ENCODE assay signal across 1 cellular context in genomic region chr17:28597606-28598383, GRCh38.
TF ChIP-seq lines count a peak whose summit lies in the region.

No MANE protein-coding gene starts in this region.

TF ChIP-seq in GM23338, 12 proteins besides CTCF, POLR2A, EP300 and RAD21 (continued from another document):
- no peak for TF ChIP-seq ZNF462 (CRISPR knock-in tag; IDR thresholded peaks at IDR 0.05)
- TF ChIP-seq JUNB (IDR thresholded peaks at IDR 0.05; ENCODE audit: unreplicated experiment), result no peak
